8 cellular contexts compared by ENCODE assay signal in genomic region chr10:69696073-69696731, GRCh38.
DNase-seq lines count a peak whose midpoint lies in the region; ATAC-seq lines count a peak whose summit lies in the region.

No MANE protein-coding gene starts in this region.

- H3K27ac ChIP-seq in naive thymus-derived CD4-positive, alpha-beta T cell (ENCODE audit: low read depth, low read length): no peak overlapping the region

- peak; percentile 55 for ATAC-seq in stimulated activated naive CD8-positive, alpha-beta T cell treated with anti-CD3 and anti-CD28 coated beads, Interleukin-15, amount 100 ng/mL, for 72 hours
- ATAC-seq in stimulated activated naive CD8-positive, alpha-beta T cell treated with anti-CD3 and anti-CD28 coated beads, Interleukin-15, Interleukin-2, amounts not matched to agents 100 U/mL and 50 U/mL, for 24 hours: no peak
- ATAC-seq in effector memory CD8-positive, alpha-beta T cell (replicated peaks): peak; percentile 32
- ATAC-seq in naive thymus-derived CD4-positive, alpha-beta T cell: peak; percentile 41
- no peak for ATAC-seq in HG03175 (IDR thresholded peaks at IDR 0.05; ENCODE audit: unreplicated experiment)
- ATAC-seq in GM21381 (IDR thresholded peaks at IDR 0.05; ENCODE audit: unreplicated experiment): no peak

- H3K4me3 Mint-ChIP-seq in stimulated activated naive CD8-positive, alpha-beta T cell treated with anti-CD3 and anti-CD28 coated beads, Interleukin-15, amount 100 ng/mL, for 72 hours: no peak overlapping the region
- H3K4me3 Mint-ChIP-seq in effector memory CD8-positive, alpha-beta T cell: no peak overlapping the region
- no peak overlapping the region for H3K4me3 Mint-ChIP-seq in naive thymus-derived CD4-positive, alpha-beta T cell

- no peaks in the 10 kb centered on the region for H3K4me1 ChIP-seq in naive thymus-derived CD4-positive, alpha-beta T cell (ENCODE audit: control insufficient read depth in 2 of 2, insufficient read depth in 2 of 2, low read length in 2 of 2)

- H3K27me3 Mint-ChIP-seq in stimulated activated naive CD8-positive, alpha-beta T cell treated with anti-CD3 and anti-CD28 coated beads, Interleukin-15, amount 100 ng/mL, for 72 hours: peaks cover 27% of the 10 kb centered on the region
- peaks cover 24 to 45% of the 10 kb centered on the region in 2 donors for H3K27me3 Mint-ChIP-seq in effector memory CD8-positive, alpha-beta T cell
- peaks cover 4 to 20% (median 12%) of the 10 kb centered on the region in 5 donors for H3K27me3 Mint-ChIP-seq in naive thymus-derived CD4-positive, alpha-beta T cell

- no peaks in the 10 kb centered on the region for H3K9me3 ChIP-seq in naive thymus-derived CD4-positive, alpha-beta T cell (ENCODE audit: control insufficient read depth in 2 of 3, low read length in 3 of 3)

- intact Hi-C loops in naive thymus-derived CD4-positive, alpha-beta T cell (cut with micrococcal nuclease): no loop called here

- peak; percentile 2 to 22 for DNase-seq in stimulated activated naive CD8-positive, alpha-beta T cell treated with anti-CD3 and anti-CD28 coated beads, Interleukin-15, amount 100 ng/mL, for 72 hours
- no peak for DNase-seq in stimulated activated naive CD8-positive, alpha-beta T cell treated with anti-CD3 and anti-CD28 coated beads, Interleukin-15, Interleukin-2, amounts not matched to agents 100 U/mL and 50 U/mL, for 24 hours
- peak; percentile 51 for DNase-seq in NCI-H82 (lab: John Stamatoyannopoulos, UW)
- no peak for DNase-seq in effector memory CD8-positive, alpha-beta T cell
- peak in 2 of 9 donors; percentile 3 to 11 for DNase-seq in naive thymus-derived CD4-positive, alpha-beta T cell
- DNase-seq in activated effector memory CD4-positive, alpha-beta T cell treated with Interleukin-2 at 50 U/mL for 16 hours: no peak

- no peaks in the 10 kb centered on the region for H3K4me1 Mint-ChIP-seq in stimulated activated naive CD8-positive, alpha-beta T cell treated with anti-CD3 and anti-CD28 coated beads, Interleukin-15, amount 100 ng/mL, for 72 hours
- no peaks in the 10 kb centered on the region for H3K4me1 Mint-ChIP-seq in effector memory CD8-positive, alpha-beta T cell (ENCODE audit: low read depth in 2 of 2)
- no peaks in the 10 kb centered on the region for H3K4me1 Mint-ChIP-seq in naive thymus-derived CD4-positive, alpha-beta T cell

- no peaks in the 10 kb centered on the region for H3K27me3 ChIP-seq in naive thymus-derived CD4-positive, alpha-beta T cell (ENCODE audit: control insufficient read depth in 2 of 2, insufficient read depth in 2 of 2, low read length in 2 of 2)

- no peaks in the 10 kb centered on the region for H3K36me3 Mint-ChIP-seq in effector memory CD8-positive, alpha-beta T cell (ENCODE audit: insufficient read depth)
- H3K36me3 Mint-ChIP-seq in naive thymus-derived CD4-positive, alpha-beta T cell: no peaks in the 10 kb centered on the region

- no peaks in the 10 kb centered on the region for H3K36me3 ChIP-seq in naive thymus-derived CD4-positive, alpha-beta T cell (ENCODE audit: control insufficient read depth in 2 of 3, insufficient read depth in 3 of 3, low read length in 3 of 3)

- POLR2A ChIA-PET in naive thymus-derived CD4-positive, alpha-beta T cell (lab: Charles Lee): no interaction called here

- no peaks in the 10 kb centered on the region for H3K9me3 Mint-ChIP-seq in stimulated activated naive CD8-positive, alpha-beta T cell treated with anti-CD3 and anti-CD28 coated beads, Interleukin-15, amount 100 ng/mL, for 72 hours
- H3K9me3 Mint-ChIP-seq in effector memory CD8-positive, alpha-beta T cell: no peaks in the 10 kb centered on the region
- H3K9me3 Mint-ChIP-seq in naive thymus-derived CD4-positive, alpha-beta T cell: peaks cover 0 to 1% (median 0%) of the 10 kb centered on the region in 11 donors

- CTCF ChIA-PET in naive thymus-derived CD4-positive, alpha-beta T cell (lab: Charles Lee): no interaction called here

- no peak overlapping the region for H3K4me3 ChIP-seq in naive thymus-derived CD4-positive, alpha-beta T cell (ENCODE audit: low read length)

- H3K27ac Mint-ChIP-seq in stimulated activated naive CD8-positive, alpha-beta T cell treated with anti-CD3 and anti-CD28 coated beads, Interleukin-15, amount 100 ng/mL, for 72 hours: no peak overlapping the region
- H3K27ac Mint-ChIP-seq in effector memory CD8-positive, alpha-beta T cell: no peak overlapping the region
- H3K27ac Mint-ChIP-seq in naive thymus-derived CD4-positive, alpha-beta T cell: peak overlapping the region in 1 of 9 donors; percentile 44

Comparison
In these comparisons a context has a peak if more than half of its experiments do, and no peak if none do; other contexts are left out.
1. ATAC-seq: peak in stimulated activated naive CD8-positive, alpha-beta T cell treated with anti-CD3 and anti-CD28 coated beads, Interleukin-15, amount 100 ng/mL, for 72 hours (single experiment), effector memory CD8-positive, alpha-beta T cell (single experiment) and naive thymus-derived CD4-positive, alpha-beta T cell (single experiment); none in stimulated activated naive CD8-positive, alpha-beta T cell treated with anti-CD3 and anti-CD28 coated beads, Interleukin-15, Interleukin-2, amounts not matched to agents 100 U/mL and 50 U/mL, for 24 hours (single experiment), HG03175 (single experiment) and GM21381 (single experiment).
2. DNase-seq: peak in stimulated activated naive CD8-positive, alpha-beta T cell treated with anti-CD3 and anti-CD28 coated beads, Interleukin-15, amount 100 ng/mL, for 72 hours (2 of 2) and NCI-H82 (single experiment); none in stimulated activated naive CD8-positive, alpha-beta T cell treated with anti-CD3 and anti-CD28 coated beads, Interleukin-15, Interleukin-2, amounts not matched to agents 100 U/mL and 50 U/mL, for 24 hours (single experiment), effector memory CD8-positive, alpha-beta T cell (0 of 3) and activated effector memory CD4-positive, alpha-beta T cell treated with Interleukin-2 at 50 U/mL for 16 hours (single experiment).